In the genomic region with DNA sequence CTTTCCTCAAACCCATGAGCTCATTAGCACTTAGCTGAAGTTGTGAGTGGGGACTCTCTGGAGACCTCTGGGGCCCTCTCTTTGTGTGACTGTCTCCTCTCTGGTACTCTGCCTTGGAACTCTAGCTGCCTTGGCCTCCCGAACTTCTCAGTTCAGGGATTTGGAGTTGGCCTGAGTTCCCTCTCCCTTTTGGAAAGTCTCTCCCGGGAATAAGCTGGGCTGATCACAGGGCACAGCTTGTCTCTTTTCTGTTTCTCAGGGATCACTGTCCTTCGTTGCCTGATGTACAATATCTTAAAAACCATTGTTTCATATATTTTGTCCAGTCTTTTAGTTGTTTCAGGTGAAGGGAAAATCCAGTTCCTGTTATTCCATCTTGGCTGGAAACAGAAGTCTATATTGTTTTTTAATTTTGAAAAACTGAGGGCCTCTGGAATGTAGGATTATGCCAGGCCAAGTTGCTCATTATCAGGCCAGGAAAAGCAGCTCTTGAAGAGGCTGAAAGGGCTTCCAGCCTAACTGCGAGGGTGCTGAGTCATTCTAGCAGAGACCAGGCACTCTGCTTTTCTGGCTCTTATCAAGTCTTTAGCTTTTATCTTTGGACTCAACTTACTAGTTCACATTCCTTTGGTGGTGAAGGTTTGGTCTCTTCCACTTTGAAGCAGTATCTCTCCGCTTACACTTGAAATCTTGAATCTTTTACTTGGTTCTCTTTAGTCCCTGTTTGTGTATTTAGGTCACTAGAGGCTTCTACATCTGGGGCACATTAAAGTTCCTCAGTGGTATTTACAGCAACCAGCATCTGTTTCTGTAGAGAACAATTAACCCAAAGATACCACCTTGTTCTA, we compare ENCODE assay signal across 6 cellular contexts. TPM values are rescaled to one million over a fixed set of nuclear protein-coding genes. Genes with fewer than 3 reads are reported as not detected.
DNase-seq lines count a peak whose midpoint lies in the region; ATAC-seq, FAIRE-seq and TF ChIP-seq lines count a peak whose summit lies in the region.

No MANE protein-coding gene starts in this region.

- intact Hi-C loops in pancreas (cut with DNase I): no loop called here

- TF ChIP-seq CTCF in bronchial epithelial cell (IDR thresholded peaks at IDR 0.05; ENCODE audit: insufficient read depth, low read length, severe bottlenecking) (no peak), pancreas (IDR thresholded peaks at IDR 0.05) (no peak)

- H3K36me3 ChIP-seq in bronchial epithelial cell (ENCODE audit: control insufficient read depth, insufficient read depth, low read length) (no peaks in the 10 kb centered on the region), pancreas (no peaks in the 10 kb centered on the region)

- H3K4me3 ChIP-seq in bronchial epithelial cell (ENCODE audit: low read depth, low read length) (no peak overlapping the region), pancreas (no peak overlapping the region)

- 34% methylated on average over 5 of the region's 5 CpGs for WGBS in pancreas, 2 donors

- H3K27ac ChIP-seq in pancreas: peak overlapping the region; percentile 39 to 74 (median 60)

- no peaks in the 10 kb centered on the region for H3K27me3 ChIP-seq in bronchial epithelial cell (ENCODE audit: control insufficient read depth, insufficient read depth, low read length)
- no peaks in the 10 kb centered on the region for H3K27me3 ChIP-seq in pancreas

- H3K4me1 ChIP-seq in pancreas: peaks cover 9 to 19% (median 18%) of the 10 kb centered on the region in 3 donors

- ATAC-seq in pancreas: peak; percentile 88 to 97 (median 96)

- FAIRE-seq in bronchial epithelial cell (lab: Jason Lieb, UNC) (no peak), pancreas (lab: Jason Lieb, UNC) (no peak)

- DNase-seq in NCI-H2029 (lab: John Stamatoyannopoulos, UW) (peak; percentile 20), NCI-H2029 treated with DMSO at 0.1 percent for 48 hours (lab: John Stamatoyannopoulos, UW) (no peak), bronchial epithelial cell (ENCODE audit: low read depth) (peak; percentile 77), pancreas (peak in 3 of 6 donors; percentile 43 to 64 (median 48)), SIG-M5 treated with dmso at 0.1 percent for 504 hours (lab: John Stamatoyannopoulos, UW; ENCODE audit: unreplicated experiment) (no peak), SIG-M5 (lab: John Stamatoyannopoulos, UW) (no peak)

- H3K9me3 ChIP-seq in pancreas: no peaks in the 10 kb centered on the region

RNA-seq across cellular contexts. Expression of gene RGS3, which starts 8.4 kb away (rescaled TPM):
- 22.1 and 36.2 TPM in 2 replicates for total RNA-seq in bronchial epithelial cell
- 10 to 100 TPM; 18.3 to 44.0 (median 28.7) TPM for total RNA-seq in pancreas
- 10 to 100 TPM; 31.6 to 55.3 TPM for polyA plus RNA-seq in pancreas

RNA-seq across cellular contexts. Expression of gene C9orf43, which starts 44.6 kb away (rescaled TPM):
- 0.13 and 0.53 TPM in 2 replicates for total RNA-seq in bronchial epithelial cell
- under 1 TPM; 0.18 to 0.55 (median 0.42) TPM for total RNA-seq in pancreas
- polyA plus RNA-seq in pancreas: 1 to 10 TPM in 1 of 2 donors, under 1 TPM in 1; 0.68 to 1.5 TPM

RNA-seq across cellular contexts. Expression of gene POLE3, which starts 44.7 kb away (rescaled TPM):
- total RNA-seq in bronchial epithelial cell (41.0 and 46.6 TPM in 2 replicates), pancreas (10 to 100 TPM in 5 of 6 donors, 1 to 10 TPM in 1; 8.7 to 19.1 (median 14.0) TPM)
- polyA plus RNA-seq in pancreas: 10 to 100 TPM in 1 of 2 donors, 1 to 10 TPM in 1; 9.1 to 14.3 TPM

RNA-seq across cellular contexts. Expression of gene ALAD, which starts 54.1 kb away (rescaled TPM):
- total RNA-seq in bronchial epithelial cell: 3.2 and 3.7 TPM in 2 replicates
- total RNA-seq in pancreas: 10 to 100 TPM; 35.7 to 60.3 (median 43.8) TPM
- polyA plus RNA-seq in pancreas: 10 to 100 TPM; 43.3 to 46.5 TPM

Comparison
In these comparisons a context has a peak if more than half of its experiments do, and no peak if none do; other contexts are left out.
1. DNase-seq: peak in NCI-H2029 (single experiment) and bronchial epithelial cell (single experiment); none in NCI-H2029 treated with DMSO at 0.1 percent for 48 hours (single experiment), SIG-M5 treated with dmso at 0.1 percent for 504 hours (single experiment) and SIG-M5 (single experiment).